22 cellular contexts compared by ENCODE assay signal in the genomic region with DNA sequence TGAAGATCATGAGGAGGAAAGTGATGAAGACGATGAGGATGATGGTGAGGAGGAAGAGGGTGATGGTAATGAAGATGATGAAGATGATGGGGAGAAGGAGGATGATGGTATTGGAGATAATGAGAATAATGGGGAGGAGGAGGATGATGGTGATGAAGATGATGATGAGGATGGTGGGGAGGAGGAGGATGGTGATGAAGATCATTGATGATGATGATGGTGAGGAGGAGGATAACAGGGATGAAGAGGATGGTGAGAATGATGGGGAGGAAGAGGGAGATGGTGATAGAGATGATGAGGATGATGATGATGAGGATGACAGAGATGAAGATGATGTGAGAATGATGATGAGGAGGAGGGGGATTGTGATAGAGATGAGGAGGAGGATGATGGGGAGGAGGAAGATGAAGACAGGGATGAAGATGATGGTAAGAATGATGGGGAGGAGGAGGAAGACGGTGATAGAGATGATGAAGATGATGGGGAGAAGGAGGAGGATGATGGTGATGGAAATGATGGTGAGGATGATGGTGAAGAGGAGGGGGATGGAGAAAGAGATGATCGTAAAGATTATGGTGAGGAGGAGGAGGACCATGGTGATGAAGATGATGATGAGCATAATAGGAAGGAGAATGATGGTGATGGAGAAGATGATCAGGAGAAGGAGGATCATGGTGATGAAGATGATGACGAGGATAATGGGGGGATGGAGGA.
"Had no signal": no experiment of that assay in that cellular context is flagged by ENCODE, and none has a peak within 500 bp of the region (broad histone marks: within the 10 kb centered on the region; RNA-seq: fewer than 3 reads in every experiment).

No MANE protein-coding gene starts in this region.

- H3K9me3 ChIP-seq: esophagus squamous epithelium, gastrocnemius medialis, heart right ventricle, lower lobe of right lung, mucosa of descending colon had no signal

- H3K27ac ChIP-seq: coronary artery, dorsolateral prefrontal cortex, esophagus squamous epithelium, gastrocnemius medialis, heart right ventricle, left lung, lower lobe of right lung had no signal

- DNase-seq: dermis blood vessel endothelial cell; dorsolateral prefrontal cortex; effector CD4-positive, alpha-beta T cell; effector memory CD4-positive, alpha-beta T cell; esophagus squamous epithelium; foreskin fibroblast; foreskin melanocyte; gastrocnemius medialis; heart right ventricle; hippocampal formation; left cardiac atrium; left ventricle myocardium superior; lower lobe of right lung; mesenchymal stem cell; naive B cell had no signal

- ATAC-seq: gastrocnemius medialis, heart right ventricle, left cardiac atrium, left ventricle myocardium superior had no signal

- H3K4me3 ChIP-seq: coronary artery, dorsolateral prefrontal cortex, esophagus squamous epithelium, gastrocnemius medialis, heart right ventricle, left lung, lower lobe of right lung, mucosa of descending colon had no signal

- FAIRE-seq: colon, endothelial cell of umbilical vein, islet of Langerhans, keratinocyte had no signal

- H3K36me3 ChIP-seq: esophagus squamous epithelium, gastrocnemius medialis, heart right ventricle, left lung, lower lobe of right lung had no signal

- H3K27me3 ChIP-seq: gastrocnemius medialis had no signal

- H3K4me1 ChIP-seq: esophagus squamous epithelium, gastrocnemius medialis, heart right ventricle, left lung, lower lobe of right lung had no signal
